Comparison of ENCODE assay signal across 3 cellular contexts in genomic region chr2:85179541-85179940, GRCh38.
A peak's percentile ranks its signal among the peaks of the same experiment; 100 is the strongest.
TF ChIP-seq lines count a peak whose summit lies in the region.

No MANE protein-coding gene starts in this region.

TF ChIP-seq in HepG2, 621 proteins besides CTCF, POLR2A, EP300 and RAD21:
- no peak for TF ChIP-seq IKZF4 (CRISPR knock-in tag; IDR thresholded peaks at IDR 0.05; ENCODE audit: borderline replicate concordance, low read depth, not compliant biosample characterization)
- TF ChIP-seq ZNF616 (CRISPR knock-in tag; IDR thresholded peaks at IDR 0.05; ENCODE audit: low read depth): no peak
- TF ChIP-seq MED13 (CRISPR knock-in tag; IDR thresholded peaks at IDR 0.05): no peak
- TF ChIP-seq ZNF770 (CRISPR knock-in tag; IDR thresholded peaks at IDR 0.05): no peak
- TF ChIP-seq ZFP82 (CRISPR knock-in tag; IDR thresholded peaks at IDR 0.05; ENCODE audit: borderline replicate concordance): no peak
- TF ChIP-seq MAFF (IDR thresholded peaks at IDR 0.05; ENCODE audit: low read depth, low read length): peak; percentile 99
- TF ChIP-seq RFXAP (CRISPR knock-in tag; IDR thresholded peaks at IDR 0.05; ENCODE audit: borderline replicate concordance): no peak
- no peak for TF ChIP-seq MATR3 (CRISPR knock-in tag; IDR thresholded peaks at IDR 0.05)
- peak; percentile 99 to 100 for TF ChIP-seq MAFK (conservative IDR thresholded peaks at IDR 0.05 in 1 of 2, IDR thresholded peaks at IDR 0.05 in 1 of 2; ENCODE audit: low read length in 2 of 2)

TF ChIP-seq in H1, 55 proteins besides CTCF, POLR2A, EP300 and RAD21:
- TF ChIP-seq ZNF274 (IDR thresholded peaks at IDR 0.05; ENCODE audit: borderline replicate concordance, extremely low read depth, low read length) (no peak), MAFK (IDR thresholded peaks at IDR 0.05; ENCODE audit: low read depth, low read length) (peak; percentile 98)

TF ChIP-seq in HEK293T, 16 proteins besides CTCF, POLR2A, EP300 and RAD21:
- TF ChIP-seq FOXK2 (IDR thresholded peaks at IDR 0.05) (no peak), NFRKB (IDR thresholded peaks at IDR 0.05) (no peak)
TF ChIP-seq in HEK293T: peak in this region for 0.
